In the genomic region with DNA sequence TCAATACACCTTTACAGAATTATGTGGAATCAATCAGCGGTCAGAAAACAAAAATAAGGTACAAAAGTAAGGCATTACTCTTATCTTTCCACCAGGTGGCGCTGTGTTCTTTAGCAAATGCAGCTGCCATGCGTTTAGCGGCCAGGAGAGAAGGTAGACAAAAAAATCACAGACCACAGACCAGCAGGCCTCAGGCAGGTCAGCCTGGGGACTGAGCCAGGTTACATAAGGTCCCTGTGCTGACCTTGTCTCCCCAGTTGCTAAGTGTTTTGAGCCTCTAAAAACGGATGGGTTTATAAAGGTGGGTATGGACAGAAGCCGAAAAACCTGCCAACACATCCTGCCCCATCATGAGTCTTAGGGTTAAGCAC, we compare ENCODE assay signal across 8 cellular contexts. TPM values are rescaled to one million over a fixed set of nuclear protein-coding genes. Genes with fewer than 3 reads are reported as not detected.
DNase-seq lines count a peak whose midpoint lies in the region; ATAC-seq and TF ChIP-seq lines count a peak whose summit lies in the region.

No MANE protein-coding gene starts in this region.

- H3K27ac ChIP-seq in SJCRH30, result peak overlapping the region; percentile 17
- H3K27ac ChIP-seq in ovary, result peak overlapping the region in 1 of 2 donors; percentile 17

- intact Hi-C loops in ovary (cut with DNase I), result loop anchor here in 3 of 4 donors (2.0 kb wide), 2 partner anchors 181 to 183 kb away; no protein-coding TSS in a partner anchor

- no peaks in the 10 kb centered on the region for H3K9me3 Mint-ChIP-seq in activated naive CD4-positive, alpha-beta T cell treated with anti-CD3 and anti-CD28 coated beads, Interleukin-2, amount 10 ng/mL, durations not matched to agents 7 days and 5 days

- H3K4me1 Mint-ChIP-seq in activated naive CD4-positive, alpha-beta T cell treated with anti-CD3 and anti-CD28 coated beads, Interleukin-2, amount 10 ng/mL, durations not matched to agents 7 days and 5 days, result peaks cover 8% of the 10 kb centered on the region

- DNase-seq in GM12865 (ENCODE audit: low read depth), result peak; percentile 93
- DNase-seq in NCI-H1048 (lab: John Stamatoyannopoulos, UW), result peak; percentile 75
- DNase-seq in SJCRH30, result peak; percentile 58 to 90
- DNase-seq in activated naive CD4-positive, alpha-beta T cell treated with anti-CD3 and anti-CD28 coated beads, Interleukin-2, amount 10 ng/mL, durations not matched to agents 7 days and 5 days, result peak; percentile 77
- peak; percentile 70 for DNase-seq in glomerular visceral epithelial cell (ENCODE audit: extremely low spot score)
- peak; percentile 62 to 79 (median 67) for DNase-seq in ovary

- WGBS in ovary, 3 donors, result 18 to 19% (median 19%) methylated on average over 6 of the region's 6 CpGs

- no peak overlapping the region for H3K27ac Mint-ChIP-seq in activated naive CD4-positive, alpha-beta T cell treated with anti-CD3 and anti-CD28 coated beads, Interleukin-2, amount 10 ng/mL, durations not matched to agents 7 days and 5 days

- peaks cover 3% of the 10 kb centered on the region for H3K36me3 Mint-ChIP-seq in activated naive CD4-positive, alpha-beta T cell treated with anti-CD3 and anti-CD28 coated beads, Interleukin-2, amount 10 ng/mL, durations not matched to agents 7 days and 5 days

- TF ChIP-seq POLR2A in ovary (IDR thresholded peaks at IDR 0.05), result no peak

- H3K36me3 ChIP-seq in SJCRH30 (peaks cover 52% of the 10 kb centered on the region), ovary (no peaks in the 10 kb centered on the region)

- H3K4me3 ChIP-seq in GM12865 (ENCODE audit: low read depth, low read length) (peak overlapping the region; percentile 81), SJCRH30 (peak overlapping the region; percentile 94), ovary (no peak overlapping the region)

- TF ChIP-seq CTCF in GM12865 (IDR thresholded peaks at IDR 0.05; ENCODE audit: insufficient read depth, low read depth, low read length, missing control alignments) (peak; percentile 71), ovary (IDR thresholded peaks at IDR 0.05) (peak; percentile 91 to 95 (median 95))

- peaks cover 44% of the 10 kb centered on the region for H3K27me3 Mint-ChIP-seq in activated naive CD4-positive, alpha-beta T cell treated with anti-CD3 and anti-CD28 coated beads, Interleukin-2, amount 10 ng/mL, durations not matched to agents 7 days and 5 days

- CTCF ChIA-PET in activated naive CD4-positive, alpha-beta T cell treated with anti-CD3 and anti-CD28 coated beads, Interleukin-2, amount 10 ng/mL, durations not matched to agents 7 days and 5 days (lab: Charles Lee), result interaction anchor here (1.0 to 22.4 kb wide), 13 partner anchors 8 to 456 kb away, joined by 3 to 717 read pairs (median 4); a partner anchor contains a TSS

- H3K4me3 Mint-ChIP-seq in activated naive CD4-positive, alpha-beta T cell treated with anti-CD3 and anti-CD28 coated beads, Interleukin-2, amount 10 ng/mL, durations not matched to agents 7 days and 5 days, result no peak overlapping the region

- H3K27me3 ChIP-seq in SJCRH30, result no peaks in the 10 kb centered on the region
- no peaks in the 10 kb centered on the region for H3K27me3 ChIP-seq in ovary

- TF ChIP-seq EP300 in ovary (IDR thresholded peaks at IDR 0.05), result no peak

- H3K9me3 ChIP-seq in SJCRH30 (replicated peaks) (no peaks in the 10 kb centered on the region), ovary (no peaks in the 10 kb centered on the region)

- H3K4me1 ChIP-seq in SJCRH30, result peaks cover 3% of the 10 kb centered on the region
- H3K4me1 ChIP-seq in ovary (ENCODE audit: insufficient read depth), result peaks cover 6% of the 10 kb centered on the region

- ATAC-seq in GM21381 (IDR thresholded peaks at IDR 0.05; ENCODE audit: unreplicated experiment) (no peak), GM19397 (IDR thresholded peaks at IDR 0.05; ENCODE audit: unreplicated experiment) (no peak)

RNA-seq across cellular contexts. Expression of a gene that starts 2.8 kb away (rescaled TPM):
- total RNA-seq in SJCRH30 (2014; rRNA removed; shearing (Covaris generic)), result 96.7 and 101 TPM in 2 replicates
- total RNA-seq in ovary, result 1 to 10 TPM; 1.1 to 7.4 (median 2.5) TPM
- polyA plus RNA-seq in ovary, result 1 to 10 TPM; 3.8 to 4.3 TPM

RNA-seq across cellular contexts. Expression of a gene that starts 12.3 kb away (rescaled TPM):
- total RNA-seq in SJCRH30 (2014; rRNA removed; shearing (Covaris generic)), result 1.2 and 1.5 TPM in 2 replicates
- 10 to 100 TPM in 3 of 7 donors, 1 to 10 TPM in 4; 6.7 to 14.1 (median 9.7) TPM for total RNA-seq in ovary
- 10 to 100 TPM in 1 of 2 donors, 1 to 10 TPM in 1; 6.8 to 15.0 TPM for polyA plus RNA-seq in ovary

Comparison
In these comparisons a context has a peak if more than half of its experiments do, and no peak if none do; other contexts are left out.
1. RNA of a gene that starts 2.8 kb away (total RNA-seq): 96.7 to 101 TPM in SJCRH30; 1.1 to 7.4 TPM in ovary; every median in the first group is over 10 times any median in the second.
2. Peak in every context shown above with its lines, with median percentiles within 50 percentile points of each other: DNase-seq.